In the genomic region with DNA sequence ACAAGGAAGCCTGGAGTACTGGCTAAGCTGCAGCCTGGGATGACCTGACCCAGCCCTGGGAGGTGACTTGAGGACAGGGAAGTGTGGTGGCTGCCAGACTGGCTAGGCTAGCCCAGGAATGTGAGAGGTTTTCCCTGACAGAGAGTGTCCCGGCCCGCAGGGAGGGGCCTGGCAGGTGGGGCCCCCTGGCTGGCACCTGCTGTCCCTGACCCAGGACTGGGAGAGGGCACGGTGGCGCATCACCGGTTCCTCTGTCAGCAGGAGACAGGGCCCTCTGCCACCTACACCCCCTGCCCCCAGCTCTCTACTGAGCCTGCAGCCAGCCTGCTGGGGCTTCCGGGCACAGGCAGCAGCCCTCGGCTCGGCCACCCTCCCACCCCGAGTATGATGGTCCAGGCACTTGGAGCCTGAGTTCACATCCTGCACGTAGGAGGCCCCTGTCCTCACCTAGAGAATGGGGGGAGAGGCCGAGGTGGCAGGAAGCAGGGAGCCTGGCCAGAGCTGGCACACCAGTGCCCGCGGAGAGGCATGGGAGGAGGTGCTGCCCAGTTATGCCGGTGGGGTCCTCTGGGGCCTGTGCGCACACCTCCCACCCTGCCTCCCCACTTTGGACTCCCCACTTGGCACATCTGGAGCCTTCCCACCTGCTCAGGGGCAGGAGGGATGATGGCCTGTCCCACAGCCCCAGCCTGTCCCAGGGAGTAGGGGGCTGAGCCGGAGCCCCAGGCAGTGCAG, we compare ENCODE assay signal across 1 cellular context.
TF ChIP-seq lines count a peak whose summit lies in the region.

No MANE protein-coding gene starts in this region.

TF ChIP-seq in GM23338, 12 proteins besides CTCF, POLR2A, EP300 and RAD21:
- TF ChIP-seq ZNF462 (CRISPR knock-in tag; IDR thresholded peaks at IDR 0.05) (no peak), POLR2AphosphoS5 (IDR thresholded peaks at IDR 0.05; ENCODE audit: low read depth) (no peak)
